27 cellular contexts compared by ENCODE assay signal in genomic region chr7:1916621-1916970, GRCh38.
"Had no signal": no experiment of that assay in that cellular context is flagged by ENCODE, and none has a peak within 500 bp of the region (broad histone marks: within the 10 kb centered on the region; RNA-seq: fewer than 3 reads in every experiment).

No MANE protein-coding gene starts in this region.

- H3K36me3 ChIP-seq: brain microvascular endothelial cell, neutrophil, upper lobe of left lung, vagina had no signal

- H3K27me3 ChIP-seq: brain microvascular endothelial cell, upper lobe of left lung, vagina had no signal

- DNase-seq: activated B cell treated with CpG ODN at 0.5 μM for 24 hours; activated CD4-positive, alpha-beta T cell treated with anti-CD3 and anti-CD28 coated beads, Interleukin-2, amount 50 U/mL, for 1 hour; activated CD8-positive, alpha-beta T cell treated with anti-CD3 and anti-CD28 coated beads for 36 hours; activated gamma-delta T cell treated with Interleukin-2 at 50 U/mL for 16 hours; activated naive CD4-positive, alpha-beta T cell treated with anti-CD3 and anti-CD28 coated beads, Interleukin-2, amount 50 U/mL, for 16 hours; activated T-cell treated with anti-CD3 and anti-CD28 coated beads, Interleukin-2, amount 50 U/mL, for 4 hours; amniotic stem cell; brain microvascular endothelial cell; caudate nucleus; effector CD8-positive, alpha-beta T cell; glutamatergic neuron; left cardiac atrium; mesenchymal stem cell; naive thymus-derived CD8-positive, alpha-beta T cell; stimulated activated CD4-positive, alpha-beta T cell treated with anti-CD3 and anti-CD28 coated beads, Interleukin-4, amount 100 ng/mL, for 24 hours; stimulated activated naive CD8-positive, alpha-beta T cell treated with anti-CD3 and anti-CD28 coated beads, Interleukin-15, amount 100 ng/mL, for 72 hours; substantia nigra had no signal

- H3K9me3 ChIP-seq: neutrophil, upper lobe of left lung, vagina had no signal

- FAIRE-seq: astrocyte, frontal cortex, islet of Langerhans had no signal

- H3K9me3 Mint-ChIP-seq: activated B cell treated with CpG ODN at 0.5 μM for 24 hours; activated CD8-positive, alpha-beta T cell treated with anti-CD3 and anti-CD28 coated beads for 36 hours; activated T-cell treated with anti-CD3 and anti-CD28 coated beads, Interleukin-2, amount 50 U/mL, for 4 hours; activated T-helper 17 cell treated with anti-CD3 and anti-CD28 coated beads, Interleukin-2, amount 50 U/mL, for 72 hours; naive thymus-derived CD8-positive, alpha-beta T cell; stimulated activated memory B cell treated with anti-CD40 and anti-IgM and Interleukin-4, amounts not matched to agents 10 μg/mL and 1 μg/mL and 100 μg/mL, for 72 hours; stimulated activated naive CD8-positive, alpha-beta T cell treated with anti-CD3 and anti-CD28 coated beads, Interleukin-15, amount 100 ng/mL, for 72 hours had no signal

- H3K27ac ChIP-seq: brain microvascular endothelial cell, neutrophil, vagina had no signal

- ATAC-seq: activated CD8-positive, alpha-beta T cell treated with anti-CD3 and anti-CD28 coated beads for 36 hours; activated T-cell treated with anti-CD3 and anti-CD28 coated beads, Interleukin-2, amount 50 U/mL, for 4 hours; activated T-helper 17 cell treated with anti-CD3 and anti-CD28 coated beads, Interleukin-2, amount 50 U/mL, for 72 hours; naive thymus-derived CD8-positive, alpha-beta T cell; sciatic nerve; stimulated activated memory B cell treated with anti-CD40 and anti-IgM and Interleukin-4, amounts not matched to agents 10 μg/mL and 1 μg/mL and 100 μg/mL, for 72 hours; stimulated activated naive CD8-positive, alpha-beta T cell treated with anti-CD3 and anti-CD28 coated beads, Interleukin-15, amount 100 ng/mL, for 72 hours had no signal

- H3K4me3 ChIP-seq: skin epidermis, upper lobe of left lung, vagina had no signal

- H3K4me3 Mint-ChIP-seq: activated B cell treated with CpG ODN at 0.5 μM for 24 hours; activated CD8-positive, alpha-beta T cell treated with anti-CD3 and anti-CD28 coated beads for 36 hours; activated T-cell treated with anti-CD3 and anti-CD28 coated beads, Interleukin-2, amount 50 U/mL, for 4 hours; activated T-helper 17 cell treated with anti-CD3 and anti-CD28 coated beads, Interleukin-2, amount 50 U/mL, for 72 hours; stimulated activated memory B cell treated with anti-CD40 and anti-IgM and Interleukin-4, amounts not matched to agents 10 μg/mL and 1 μg/mL and 100 μg/mL, for 72 hours; stimulated activated naive CD8-positive, alpha-beta T cell treated with anti-CD3 and anti-CD28 coated beads, Interleukin-15, amount 100 ng/mL, for 72 hours had no signal

- H3K27me3 Mint-ChIP-seq: activated B cell treated with CpG ODN at 0.5 μM for 24 hours; activated T-helper 17 cell treated with anti-CD3 and anti-CD28 coated beads, Interleukin-2, amount 50 U/mL, for 72 hours; naive thymus-derived CD8-positive, alpha-beta T cell; stimulated activated memory B cell treated with anti-CD40 and anti-IgM and Interleukin-4, amounts not matched to agents 10 μg/mL and 1 μg/mL and 100 μg/mL, for 72 hours had no signal

- H3K27ac Mint-ChIP-seq: activated B cell treated with CpG ODN at 0.5 μM for 24 hours; activated CD8-positive, alpha-beta T cell treated with anti-CD3 and anti-CD28 coated beads for 36 hours; activated T-helper 17 cell treated with anti-CD3 and anti-CD28 coated beads, Interleukin-2, amount 50 U/mL, for 72 hours; stimulated activated memory B cell treated with anti-CD40 and anti-IgM and Interleukin-4, amounts not matched to agents 10 μg/mL and 1 μg/mL and 100 μg/mL, for 72 hours had no signal
